In the genomic region with DNA sequence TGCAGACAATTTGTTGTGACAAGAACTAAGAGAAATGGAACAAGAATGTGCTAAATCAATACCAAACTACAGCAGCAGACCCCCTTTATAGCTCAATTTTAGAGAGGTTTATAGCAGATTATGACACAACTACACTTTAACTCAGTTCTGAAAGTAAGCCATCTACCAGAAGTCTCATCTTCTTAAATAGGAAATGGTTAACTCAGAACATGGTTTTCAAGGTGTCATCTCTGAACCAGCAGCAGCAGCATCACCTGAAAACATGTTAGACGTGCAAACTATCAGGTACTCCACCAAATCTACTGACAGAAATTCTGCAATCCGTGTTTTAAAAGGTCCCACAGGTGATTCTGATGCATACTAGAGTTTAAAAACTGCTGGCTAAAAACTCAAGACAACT, we compare ENCODE assay signal across 17 cellular contexts. TPM values are rescaled to one million over a fixed set of nuclear protein-coding genes. Genes with fewer than 3 reads are reported as not detected.
DNase-seq lines count a peak whose midpoint lies in the region; ATAC-seq and TF ChIP-seq lines count a peak whose summit lies in the region.
"Had no signal": no experiment of that assay in that cellular context is flagged by ENCODE, and none has a peak within 500 bp of the region (broad histone marks: within the 10 kb centered on the region; RNA-seq: fewer than 3 reads in every experiment).

No MANE protein-coding gene starts in this region.

- H3K9me3 ChIP-seq in left ventricle myocardium inferior (replicated peaks) (no peaks in the 10 kb centered on the region), vagina (no peaks in the 10 kb centered on the region)
- H3K9me3 ChIP-seq: A549, Caco-2, HAP-1 had no signal

- no peak for TF ChIP-seq CTCF in left ventricle myocardium inferior (IDR thresholded peaks at IDR 0.05; ENCODE audit: borderline replicate concordance)
- no peak for TF ChIP-seq CTCF in vagina (IDR thresholded peaks at IDR 0.05)

- ATAC-seq in left cardiac atrium (no peak), GM19455 (IDR thresholded peaks at IDR 0.05; ENCODE audit: unreplicated experiment) (no peak)
- peak; percentile 78 for ATAC-seq in activated T-helper 17 cell treated with anti-CD3 and anti-CD28 coated beads, Interleukin-2, amount 50 U/mL, for 72 hours (replicated peaks)
- peak; percentile 31 for ATAC-seq in stimulated activated effector memory CD8-positive, alpha-beta T cell treated with anti-CD3 and anti-CD28 coated beads, Interleukin-12 subunit alpha, Interleukin-12 subunit beta, amount 100 ng/mL, for 72 hours
- ATAC-seq: A549 had no signal

- no peaks in the 10 kb centered on the region for H3K9me3 Mint-ChIP-seq in activated T-helper 17 cell treated with anti-CD3 and anti-CD28 coated beads, Interleukin-2, amount 50 U/mL, for 72 hours
- no peaks in the 10 kb centered on the region for H3K9me3 Mint-ChIP-seq in stimulated activated effector memory CD8-positive, alpha-beta T cell treated with anti-CD3 and anti-CD28 coated beads, Interleukin-12 subunit alpha, Interleukin-12 subunit beta, amount 100 ng/mL, for 72 hours
- H3K9me3 Mint-ChIP-seq: CD4-positive, alpha-beta T cell had no signal

- H3K27me3 Mint-ChIP-seq in activated T-helper 17 cell treated with anti-CD3 and anti-CD28 coated beads, Interleukin-2, amount 50 U/mL, for 72 hours = peaks cover 17% of the 10 kb centered on the region

- H3K4me1 ChIP-seq in left ventricle myocardium inferior (peaks cover 65% of the 10 kb centered on the region), vagina (peaks cover 51% of the 10 kb centered on the region)
- H3K4me1 ChIP-seq: A549, Caco-2 had no signal

- H3K4me1 Mint-ChIP-seq in activated T-helper 17 cell treated with anti-CD3 and anti-CD28 coated beads, Interleukin-2, amount 50 U/mL, for 72 hours = no peaks in the 10 kb centered on the region
- no peaks in the 10 kb centered on the region for H3K4me1 Mint-ChIP-seq in stimulated activated effector memory CD8-positive, alpha-beta T cell treated with anti-CD3 and anti-CD28 coated beads, Interleukin-12 subunit alpha, Interleukin-12 subunit beta, amount 100 ng/mL, for 72 hours

- H3K36me3 ChIP-seq in left ventricle myocardium inferior (peaks cover 9% of the 10 kb centered on the region), vagina (no peaks in the 10 kb centered on the region)
- H3K36me3 ChIP-seq: HAP-1 had no signal

- intact Hi-C loops in left ventricle myocardium inferior (cut with micrococcal nuclease) (no loop called here), left cardiac atrium (cut with DNase I) (no loop called here), vagina (cut with DNase I) (no loop called here)

- H3K27ac Mint-ChIP-seq in activated T-helper 17 cell treated with anti-CD3 and anti-CD28 coated beads, Interleukin-2, amount 50 U/mL, for 72 hours = no peak overlapping the region
- no peak overlapping the region for H3K27ac Mint-ChIP-seq in stimulated activated effector memory CD8-positive, alpha-beta T cell treated with anti-CD3 and anti-CD28 coated beads, Interleukin-12 subunit alpha, Interleukin-12 subunit beta, amount 100 ng/mL, for 72 hours
- H3K27ac Mint-ChIP-seq: CD4-positive, alpha-beta T cell had no signal

- no peak for DNase-seq in left ventricle myocardium inferior
- no peak for DNase-seq in left cardiac atrium
- DNase-seq in stimulated activated effector memory CD8-positive, alpha-beta T cell treated with anti-CD3 and anti-CD28 coated beads, Interleukin-12 subunit alpha, Interleukin-12 subunit beta, amount 100 ng/mL, for 72 hours (ENCODE audit: low spot score in 2 of 2) = no peak
- no peak for DNase-seq in vagina (ENCODE audit: extremely low spot score in 2 of 2)
- no peak for DNase-seq in NCI-H748 treated with DMSO at 0.1 percent for 48 hours (lab: John Stamatoyannopoulos, UW)
- DNase-seq: AML-193; Caco-2; CD4-positive, alpha-beta T cell; GF-D8; GM23248 had no signal

- H3K4me3 ChIP-seq in left ventricle myocardium inferior = peak overlapping the region; percentile 85
- no peak overlapping the region for H3K4me3 ChIP-seq in vagina
- H3K4me3 ChIP-seq: A549, GM23248, HAP-1 had no signal

- no peaks in the 10 kb centered on the region for H3K36me3 Mint-ChIP-seq in activated T-helper 17 cell treated with anti-CD3 and anti-CD28 coated beads, Interleukin-2, amount 50 U/mL, for 72 hours (ENCODE audit: low read depth)
- H3K36me3 Mint-ChIP-seq in stimulated activated effector memory CD8-positive, alpha-beta T cell treated with anti-CD3 and anti-CD28 coated beads, Interleukin-12 subunit alpha, Interleukin-12 subunit beta, amount 100 ng/mL, for 72 hours = no peaks in the 10 kb centered on the region

- H3K4me3 Mint-ChIP-seq in activated T-helper 17 cell treated with anti-CD3 and anti-CD28 coated beads, Interleukin-2, amount 50 U/mL, for 72 hours = no peak overlapping the region
- no peak overlapping the region for H3K4me3 Mint-ChIP-seq in stimulated activated effector memory CD8-positive, alpha-beta T cell treated with anti-CD3 and anti-CD28 coated beads, Interleukin-12 subunit alpha, Interleukin-12 subunit beta, amount 100 ng/mL, for 72 hours
- H3K4me3 Mint-ChIP-seq: CD4-positive, alpha-beta T cell had no signal

- H3K27ac ChIP-seq in left ventricle myocardium inferior (replicated peaks) (no peak overlapping the region), vagina (no peak overlapping the region)
- H3K27ac ChIP-seq: 22Rv1, A549, C4-2B, GM23248 had no signal

- H3K27me3 ChIP-seq in left ventricle myocardium inferior (ENCODE audit: low read depth) (no peaks in the 10 kb centered on the region), vagina (no peaks in the 10 kb centered on the region)

- no peak for TF ChIP-seq POLR2A in vagina (IDR thresholded peaks at IDR 0.05)

RNA-seq across cellular contexts. Expression of a gene that starts 6.8 kb away (rescaled TPM):
- total RNA-seq in left ventricle myocardium inferior (51.4 TPM), left cardiac atrium (10 to 100 TPM; 58.2 to 67.2 TPM), vagina (54.8 TPM)
- total RNA-seq in activated T-helper 17 cell treated with anti-CD3 and anti-CD28 coated beads, Interleukin-2, amount 50 U/mL, for 72 hours = 1 to 10 TPM; 1.1 to 7.5 TPM
- total RNA-seq: CD4-positive, alpha-beta T cell; HT-29 had no signal

RNA-seq across cellular contexts. Expression of a gene that starts 59.3 kb away (rescaled TPM):
- 33.4 TPM for total RNA-seq in left ventricle myocardium inferior
- 10 to 100 TPM; 25.5 to 32.2 TPM for total RNA-seq in left cardiac atrium
- total RNA-seq in activated T-helper 17 cell treated with anti-CD3 and anti-CD28 coated beads, Interleukin-2, amount 50 U/mL, for 72 hours = 10 to 100 TPM; 31.3 to 47.3 TPM
- total RNA-seq in vagina = 15.2 TPM

Comparison
In these comparisons a context has a peak if more than half of its experiments do, and no peak if none do; other contexts are left out.
1. ATAC-seq: peak in activated T-helper 17 cell treated with anti-CD3 and anti-CD28 coated beads, Interleukin-2, amount 50 U/mL, for 72 hours (single experiment) and stimulated activated effector memory CD8-positive, alpha-beta T cell treated with anti-CD3 and anti-CD28 coated beads, Interleukin-12 subunit alpha, Interleukin-12 subunit beta, amount 100 ng/mL, for 72 hours (single experiment); none in left cardiac atrium (0 of 2) and GM19455 (single experiment).